ENCODE assay signal across 15 cellular contexts in the genomic region with DNA sequence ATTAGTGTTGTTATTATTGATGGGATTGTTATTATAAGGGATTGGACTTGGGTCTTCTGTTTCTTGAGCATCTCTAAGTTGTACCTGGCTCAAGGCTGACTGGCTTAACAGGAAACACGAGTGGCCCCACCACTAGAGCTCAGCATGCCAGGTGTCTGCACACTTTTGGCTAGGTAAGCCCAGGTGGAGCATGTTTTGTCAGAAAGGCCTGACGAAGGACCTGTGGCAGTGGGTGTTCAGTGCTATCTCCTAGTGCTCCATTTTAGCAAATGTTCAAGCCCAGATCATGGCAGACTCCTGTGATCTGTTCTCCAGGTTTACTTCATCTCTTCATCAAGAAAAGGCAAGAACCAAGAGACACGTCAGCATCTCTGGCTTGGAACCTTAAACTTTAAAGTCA. TPM values are rescaled to one million over a fixed set of nuclear protein-coding genes. Genes with fewer than 3 reads are reported as not detected.
DNase-seq lines count a peak whose midpoint lies in the region; ATAC-seq and TF ChIP-seq lines count a peak whose summit lies in the region.
"Had no signal": no experiment of that assay in that cellular context is flagged by ENCODE, and none has a peak within 500 bp of the region (broad histone marks: within the 10 kb centered on the region; RNA-seq: fewer than 3 reads in every experiment).

No MANE protein-coding gene starts in this region.

- TF ChIP-seq EP300 in esophagus muscularis mucosa (IDR thresholded peaks at IDR 0.05), result no peak

- H3K4me1 ChIP-seq in CD8-positive, alpha-beta memory T cell (ENCODE audit: insufficient read depth, low read length), result peaks cover 27% of the 10 kb centered on the region
- H3K4me1 ChIP-seq in Loucy (ENCODE audit: insufficient read depth, low read length, poor library complexity, severe bottlenecking) (peaks cover 70% of the 10 kb centered on the region), esophagus muscularis mucosa (peaks cover 32 to 70% (median 44%) of the 10 kb centered on the region in 4 donors)

- H2AFZ ChIP-seq in Loucy (ENCODE audit: low read length), result no peak overlapping the region
- H2AFZ ChIP-seq: GM23248 had no signal

- DNase-seq in CD8-positive, alpha-beta memory T cell, result no peak
- DNase-seq in esophagus muscularis mucosa (ENCODE audit: extremely low spot score), result peak; percentile 90
- DNase-seq in neural crest cell (ENCODE audit: low read depth, low spot score), result no peak
- no peak for DNase-seq in stimulated activated CD4-positive, alpha-beta T cell treated with anti-CD3 and anti-CD28 coated beads, Interleukin-2, amount 100 ng/mL, for 48 hours
- no peak for DNase-seq in NCI-H524 treated with DMSO at 0.1 percent for 48 hours (lab: John Stamatoyannopoulos, UW)
- no peak for DNase-seq in NCI-H2196 (lab: John Stamatoyannopoulos, UW; ENCODE audit: unreplicated experiment)
- DNase-seq: Caco-2, GDM1, GM23248, HCEC 1CT had no signal

- H3K36me3 Mint-ChIP-seq in CD8-positive, alpha-beta memory T cell, result peaks cover 3 to 52% (median 10%) of the 10 kb centered on the region in 3 donors
- peaks cover 3% of the 10 kb centered on the region for H3K36me3 Mint-ChIP-seq in neural crest cell (ENCODE audit: low read depth)

- H3K9me3 ChIP-seq in CD8-positive, alpha-beta memory T cell (ENCODE audit: low read length), result no peaks in the 10 kb centered on the region
- H3K9me3 ChIP-seq in Loucy (ENCODE audit: insufficient read depth, low read depth, low read length), result no peaks in the 10 kb centered on the region
- H3K9me3 ChIP-seq in esophagus muscularis mucosa, result no peaks in the 10 kb centered on the region
- H3K9me3 ChIP-seq: BLaER1 treated with 17β-estradiol and CSF1 and Interleukin-3, amounts not matched to agents 10 nM and 100 nM; Caco-2 had no signal

- peaks cover 14% of the 10 kb centered on the region for H3K36me3 ChIP-seq in CD8-positive, alpha-beta memory T cell (ENCODE audit: insufficient read depth, low read length)
- H3K36me3 ChIP-seq in Loucy (ENCODE audit: insufficient read depth, low read length) (peaks cover under 1% of the 10 kb centered on the region; the same call in 1 of the 2 replicates), esophagus muscularis mucosa (peaks cover 0 to 13% (median under 1%) of the 10 kb centered on the region in 4 donors)

- H3K9ac ChIP-seq in Loucy (ENCODE audit: low read depth, low read length, poor library complexity, severe bottlenecking), result peak overlapping the region; percentile 89
- H3K9ac ChIP-seq: BLaER1 treated with 17β-estradiol and CSF1 and Interleukin-3, amounts not matched to agents 10 nM and 100 nM; GM23248 had no signal

- H3K9me3 Mint-ChIP-seq in CD8-positive, alpha-beta memory T cell, result no peaks in the 10 kb centered on the region
- no peaks in the 10 kb centered on the region for H3K9me3 Mint-ChIP-seq in neural crest cell

- intact Hi-C loops in esophagus muscularis mucosa (cut with DNase I), result loop anchor here (10.0 kb wide), 1 partner anchor 289 kb away; no protein-coding TSS in a partner anchor

- H3K4me2 ChIP-seq in Loucy (ENCODE audit: low read depth, low read length, poor library complexity, severe bottlenecking), result peak overlapping the region; percentile 96
- H3K4me2 ChIP-seq: BLaER1 treated with 17β-estradiol and CSF1 and Interleukin-3, amounts not matched to agents 10 nM and 100 nM had no signal

- WGBS in esophagus muscularis mucosa, result 77% methylated on average over 2 of the region's 3 CpGs

- CTCF ChIA-PET in CD8-positive, alpha-beta memory T cell (lab: Charles Lee), result no interaction called here

- H3K27me3 ChIP-seq in CD8-positive, alpha-beta memory T cell (ENCODE audit: insufficient read depth, low read length, poor library complexity, severe bottlenecking), result no peaks in the 10 kb centered on the region
- H3K27me3 ChIP-seq in Loucy (ENCODE audit: insufficient read depth, low read length, poor library complexity, severe bottlenecking) (no peaks in the 10 kb centered on the region), esophagus muscularis mucosa (no peaks in the 10 kb centered on the region)
- H3K27me3 ChIP-seq: BLaER1 treated with 17β-estradiol and CSF1 and Interleukin-3, amounts not matched to agents 10 nM and 100 nM had no signal

- H3K27me3 Mint-ChIP-seq in CD8-positive, alpha-beta memory T cell, result no peaks in the 10 kb centered on the region
- no peaks in the 10 kb centered on the region for H3K27me3 Mint-ChIP-seq in neural crest cell (ENCODE audit: low read depth)
- H3K27me3 Mint-ChIP-seq: B cell had no signal

- peaks cover 89% of the 10 kb centered on the region for H3K79me2 ChIP-seq in Loucy (ENCODE audit: insufficient read depth, low read length)

- H3K4me1 Mint-ChIP-seq in CD8-positive, alpha-beta memory T cell, result peaks cover 42 to 75% (median 56%) of the 10 kb centered on the region in 3 donors
- peaks cover 66% of the 10 kb centered on the region for H3K4me1 Mint-ChIP-seq in neural crest cell

- peaks cover 8% of the 10 kb centered on the region for H4K20me1 ChIP-seq in Loucy (ENCODE audit: insufficient read depth, low read length, poor library complexity, severe bottlenecking)

- H3K9me2 ChIP-seq in Loucy (replicated peaks; ENCODE audit: low read depth, low read length), result no peaks in the 10 kb centered on the region

- ATAC-seq in GM19452 (IDR thresholded peaks at IDR 0.05; ENCODE audit: unreplicated experiment), result no peak

- POLR2A ChIA-PET in CD8-positive, alpha-beta memory T cell (lab: Charles Lee), result no interaction called here

- TF ChIP-seq POLR2A in esophagus muscularis mucosa (IDR thresholded peaks at IDR 0.05; ENCODE audit: low read depth), result no peak

- TF ChIP-seq CTCF in Loucy (conservative IDR thresholded peaks at IDR 0.05; ENCODE audit: low read length) (no peak), esophagus muscularis mucosa (IDR thresholded peaks at IDR 0.05) (no peak), neural crest cell (conservative IDR thresholded peaks at IDR 0.05) (no peak)

- peaks cover 10% of the 10 kb centered on the region; the same call in 1 of the 2 replicates for H3F3A ChIP-seq in Loucy (ENCODE audit: low read depth)

- H3K27ac Mint-ChIP-seq in CD8-positive, alpha-beta memory T cell, result peak overlapping the region in 5 of 8 donors; percentile 29 to 98 (median 54)
- H3K27ac Mint-ChIP-seq in neural crest cell (ENCODE audit: unreplicated experiment), result no peak overlapping the region
- H3K27ac Mint-ChIP-seq: B cell had no signal

- no peak overlapping the region for H3K27ac ChIP-seq in CD8-positive, alpha-beta memory T cell (ENCODE audit: low read depth, low read length)
- H3K27ac ChIP-seq in esophagus muscularis mucosa (replicated peaks in 1 of 4), result no peak overlapping the region
- H3K27ac ChIP-seq: BLaER1 treated with 17β-estradiol and CSF1 and Interleukin-3, amounts not matched to agents 10 nM and 100 nM; GM23248; HL-60 had no signal

- H3K4me3 ChIP-seq in CD8-positive, alpha-beta memory T cell (ENCODE audit: low read length), result no peak overlapping the region
- H3K4me3 ChIP-seq in Loucy (ENCODE audit: low read length, poor library complexity, severe bottlenecking), result peak overlapping the region; percentile 80
- no peak overlapping the region for H3K4me3 ChIP-seq in esophagus muscularis mucosa
- H3K4me3 ChIP-seq: BLaER1 treated with 17β-estradiol and CSF1 and Interleukin-3, amounts not matched to agents 10 nM and 100 nM; GM23248 had no signal

- H3K4me3 Mint-ChIP-seq in CD8-positive, alpha-beta memory T cell, result peak overlapping the region in 3 of 7 donors; percentile 5 to 81 (median 25)
- H3K4me3 Mint-ChIP-seq in neural crest cell, result peak overlapping the region; percentile 57
- H3K4me3 Mint-ChIP-seq: B cell had no signal

RNA-seq across cellular contexts. Expression of gene MAP2K5, which starts 3.4 kb away (rescaled TPM):
- 10 to 100 TPM; 20.1 to 21.4 TPM for total RNA-seq in CD8-positive, alpha-beta memory T cell
- polyA plus RNA-seq in CD8-positive, alpha-beta memory T cell, result 20.0 TPM
- total RNA-seq in esophagus muscularis mucosa (10 to 100 TPM in 3 of 4 donors, 1 to 10 TPM in 1; 7.8 to 11.9 (median 10.6) TPM), neural crest cell (19.6 and 25.2 TPM in 2 replicates)

RNA-seq across cellular contexts. Expression of gene C15orf61, which starts 24.9 kb away (rescaled TPM):
- 1 to 10 TPM; 5.1 to 5.7 TPM for total RNA-seq in CD8-positive, alpha-beta memory T cell
- polyA plus RNA-seq in CD8-positive, alpha-beta memory T cell, result 10.5 TPM
- 1 to 10 TPM; 3.8 to 8.1 (median 5.7) TPM for total RNA-seq in esophagus muscularis mucosa
- total RNA-seq in neural crest cell, result 6.8 and 7.6 TPM in 2 replicates
